ENCODE assay signal across 8 cellular contexts in the genomic region with DNA sequence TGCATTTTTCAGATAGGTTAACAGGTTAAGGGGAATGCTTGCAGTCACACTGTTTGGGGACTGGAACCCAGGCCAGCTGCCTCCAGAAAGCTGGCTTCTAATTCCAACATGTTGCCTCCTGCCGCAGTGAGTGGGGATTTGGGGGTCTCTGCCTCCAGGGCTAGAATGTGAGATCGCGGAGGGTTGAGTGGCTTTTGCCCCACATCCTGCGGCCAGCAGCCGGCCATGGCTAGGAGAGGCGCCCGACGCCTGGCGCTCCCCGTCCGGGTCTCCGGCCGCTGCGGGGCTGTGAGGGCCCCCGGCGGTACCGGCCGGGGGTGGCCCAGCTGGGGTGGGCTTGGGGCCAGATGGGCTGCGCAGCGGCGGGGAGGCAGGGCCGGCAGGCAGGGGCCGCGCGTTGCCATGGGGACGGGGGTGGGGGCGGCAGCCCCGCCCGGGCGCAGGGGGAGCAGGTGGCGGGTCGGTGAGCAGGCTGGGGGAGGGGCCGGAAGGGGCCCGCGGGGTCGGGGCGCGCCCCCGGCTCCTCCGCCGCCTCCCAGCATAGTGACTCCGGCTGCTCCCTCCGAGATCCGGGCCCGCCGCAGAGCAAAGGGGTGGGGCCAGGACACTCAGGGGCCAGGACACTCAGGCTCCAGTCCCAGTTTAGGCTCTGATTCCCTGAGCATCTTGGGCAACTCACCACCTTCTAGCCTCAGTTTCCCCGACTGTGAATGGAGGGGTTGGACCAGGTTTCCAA.
DNase-seq lines count a peak whose midpoint lies in the region; ATAC-seq lines count a peak whose summit lies in the region.

No MANE protein-coding gene starts in this region.

- peaks cover 48% of the 10 kb centered on the region for H3K4me1 Mint-ChIP-seq in stimulated activated naive CD8-positive, alpha-beta T cell treated with anti-CD3 and anti-CD28 coated beads, Interleukin-15, Interleukin-2, amounts not matched to agents 100 ng/mL and 50 ng/mL, for 24 hours (ENCODE audit: low read depth)

- H3K9ac ChIP-seq in iPS-20b (ENCODE audit: low read depth, low read length) = peak overlapping the region; percentile 43; the same call in 1 of the 2 replicates

- H3K27me3 Mint-ChIP-seq in stimulated activated naive CD8-positive, alpha-beta T cell treated with anti-CD3 and anti-CD28 coated beads, Interleukin-15, Interleukin-2, amounts not matched to agents 100 ng/mL and 50 ng/mL, for 24 hours = peaks cover 7% of the 10 kb centered on the region

- no peak overlapping the region for H3K27ac ChIP-seq in iPS-20b (ENCODE audit: low read length)

- peaks cover 53% of the 10 kb centered on the region for H3K27me3 ChIP-seq in iPS-20b (ENCODE audit: insufficient read depth, low read length)

- H3K4me3 ChIP-seq in iPS-20b (ENCODE audit: low read length) = peak overlapping the region; percentile 57

- no peak for ATAC-seq in HG03432 (IDR thresholded peaks at IDR 0.05; ENCODE audit: unreplicated experiment)

- no peaks in the 10 kb centered on the region for H3K36me3 ChIP-seq in iPS-20b (ENCODE audit: insufficient read depth, low read depth, low read length)

- H3K4me3 Mint-ChIP-seq in stimulated activated naive CD8-positive, alpha-beta T cell treated with anti-CD3 and anti-CD28 coated beads, Interleukin-15, Interleukin-2, amounts not matched to agents 100 ng/mL and 50 ng/mL, for 24 hours = peak overlapping the region; percentile 62

- H3K27ac Mint-ChIP-seq in stimulated activated naive CD8-positive, alpha-beta T cell treated with anti-CD3 and anti-CD28 coated beads, Interleukin-15, Interleukin-2, amounts not matched to agents 100 ng/mL and 50 ng/mL, for 24 hours = no peak overlapping the region

- no peaks in the 10 kb centered on the region for H3K36me3 Mint-ChIP-seq in stimulated activated naive CD8-positive, alpha-beta T cell treated with anti-CD3 and anti-CD28 coated beads, Interleukin-15, Interleukin-2, amounts not matched to agents 100 ng/mL and 50 ng/mL, for 24 hours (ENCODE audit: low read depth)

- no peaks in the 10 kb centered on the region for H3K9me3 ChIP-seq in iPS-20b (ENCODE audit: insufficient read depth, low read depth, low read length)

- no peaks in the 10 kb centered on the region for H3K9me3 Mint-ChIP-seq in stimulated activated naive CD8-positive, alpha-beta T cell treated with anti-CD3 and anti-CD28 coated beads, Interleukin-15, Interleukin-2, amounts not matched to agents 100 ng/mL and 50 ng/mL, for 24 hours

- DNase-seq in NCI-H1092 treated with DMSO at 0.1 percent for 48 hours (lab: John Stamatoyannopoulos, UW) (peak; percentile 8), NCI-H1092 (lab: John Stamatoyannopoulos, UW) (no peak), activated gamma-delta T cell (lab: John Stamatoyannopoulos, UW) (peak; percentile 34), AML-193 (lab: John Stamatoyannopoulos, UW) (no peak)
- DNase-seq in effector CD8-positive, alpha-beta T cell (lab: John Stamatoyannopoulos, UW) = no peak

- H3K4me1 ChIP-seq in iPS-20b (ENCODE audit: insufficient read depth, low read length) = peaks cover 34% of the 10 kb centered on the region; the same call in 1 of the 2 replicates

Comparison
In these comparisons a context has a peak if more than half of its experiments do, and no peak if none do; other contexts are left out.
1. DNase-seq: peak in NCI-H1092 treated with DMSO at 0.1 percent for 48 hours (single experiment) and activated gamma-delta T cell (single experiment); none in NCI-H1092 (single experiment), AML-193 (0 of 2) and effector CD8-positive, alpha-beta T cell (single experiment).